ENCODE assay signal across 9 cellular contexts in the genomic region with DNA sequence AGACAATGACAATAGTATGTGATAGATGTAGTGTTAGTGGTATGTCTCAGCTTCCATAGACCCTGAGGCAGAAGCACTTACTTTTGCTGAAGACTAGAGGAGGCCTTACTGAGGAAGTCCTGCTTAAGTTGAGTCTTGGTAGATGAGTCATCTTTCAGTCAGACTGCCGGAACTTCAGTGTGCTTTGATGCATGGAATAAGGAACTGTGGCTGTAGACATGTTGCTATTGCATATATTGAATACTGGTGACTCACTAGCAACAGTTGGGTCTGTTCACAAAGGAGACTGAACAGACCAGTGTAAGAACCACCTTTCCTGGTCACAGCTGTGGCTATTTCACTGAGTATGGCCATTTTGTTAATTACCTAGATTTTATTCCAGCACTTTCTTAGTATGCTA.
DNase-seq lines count a peak whose midpoint lies in the region; ATAC-seq and TF ChIP-seq lines count a peak whose summit lies in the region.
"Had no signal": no experiment of that assay in that cellular context is flagged by ENCODE, and none has a peak within 500 bp of the region (broad histone marks: within the 10 kb centered on the region; RNA-seq: fewer than 3 reads in every experiment).

No MANE protein-coding gene starts in this region.

- no peak overlapping the region for H3K4me3 ChIP-seq in gastroesophageal sphincter
- no peak overlapping the region for H3K4me3 ChIP-seq in gastrocnemius medialis
- H3K4me3 ChIP-seq: K562 had no signal

- intact Hi-C loops in gastrocnemius medialis (cut with DNase I; ENCODE audit: low total_unique reads), result no loop called here

- in situ Hi-C loops in gastrocnemius medialis (cut with MboI; ENCODE audit: low sequenced_read_pairs in 4 of 4), result no loop called here

- WGBS in gastroesophageal sphincter (ENCODE audit: low coverage in 1 of 2), 2 donors, result 40% methylated on average over 1 of the region's 1 CpG

- H3K4me1 ChIP-seq in gastroesophageal sphincter (no peaks in the 10 kb centered on the region), gastrocnemius medialis (no peaks in the 10 kb centered on the region)

- H3K9me3 ChIP-seq in gastroesophageal sphincter, result peaks cover 0 to 11% (median 0%) of the 10 kb centered on the region in 3 donors
- H3K9me3 ChIP-seq in gastrocnemius medialis, result no peaks in the 10 kb centered on the region

- H3K36me3 ChIP-seq in gastroesophageal sphincter, result no peaks in the 10 kb centered on the region
- no peaks in the 10 kb centered on the region for H3K36me3 ChIP-seq in gastrocnemius medialis

- H3K27ac ChIP-seq in gastroesophageal sphincter (no peak overlapping the region), gastrocnemius medialis (no peak overlapping the region)

- TF ChIP-seq EP300 in gastroesophageal sphincter (IDR thresholded peaks at IDR 0.05), result no peak

- TF ChIP-seq POLR2A in gastroesophageal sphincter (IDR thresholded peaks at IDR 0.05) (no peak), gastrocnemius medialis (IDR thresholded peaks at IDR 0.05) (no peak)

- TF ChIP-seq CTCF in gastroesophageal sphincter (IDR thresholded peaks at IDR 0.05), result no peak
- no peak for TF ChIP-seq CTCF in gastrocnemius medialis (IDR thresholded peaks at IDR 0.05 in 4 of 5, conservative IDR thresholded peaks at IDR 0.05 in 1 of 5)

- DNase-seq in NCI-H69 (lab: John Stamatoyannopoulos, UW) (peak; percentile 45), kidney glomerular epithelial cell (lab: John Stamatoyannopoulos, UW) (peak; percentile 94), NK-92 (lab: John Stamatoyannopoulos, UW; ENCODE audit: unreplicated experiment) (no peak), A172 (ENCODE audit: low spot score) (no peak), gastrocnemius medialis (no peak)

- H3K27me3 ChIP-seq in gastroesophageal sphincter (no peaks in the 10 kb centered on the region), gastrocnemius medialis (no peaks in the 10 kb centered on the region)

- ATAC-seq in GM18909 (IDR thresholded peaks at IDR 0.05; ENCODE audit: poor library complexity, unreplicated experiment), result peak; percentile 99
- ATAC-seq in HG02938 (IDR thresholded peaks at IDR 0.05; ENCODE audit: unreplicated experiment), result peak; percentile 62
- ATAC-seq in gastroesophageal sphincter, result no peak
- ATAC-seq in gastrocnemius medialis, result no peak
- ATAC-seq: K562 had no signal

Comparison
In these comparisons a context has a peak if more than half of its experiments do, and no peak if none do; other contexts are left out.
1. ATAC-seq: peak in GM18909 (single experiment) and HG02938 (single experiment); none in gastroesophageal sphincter (single experiment) and gastrocnemius medialis (0 of 2).
2. DNase-seq: peak in NCI-H69 (single experiment) and kidney glomerular epithelial cell (single experiment); none in NK-92 (single experiment), A172 (single experiment) and gastrocnemius medialis (0 of 2).